1 cellular context compared by ENCODE assay signal in the genomic region with DNA sequence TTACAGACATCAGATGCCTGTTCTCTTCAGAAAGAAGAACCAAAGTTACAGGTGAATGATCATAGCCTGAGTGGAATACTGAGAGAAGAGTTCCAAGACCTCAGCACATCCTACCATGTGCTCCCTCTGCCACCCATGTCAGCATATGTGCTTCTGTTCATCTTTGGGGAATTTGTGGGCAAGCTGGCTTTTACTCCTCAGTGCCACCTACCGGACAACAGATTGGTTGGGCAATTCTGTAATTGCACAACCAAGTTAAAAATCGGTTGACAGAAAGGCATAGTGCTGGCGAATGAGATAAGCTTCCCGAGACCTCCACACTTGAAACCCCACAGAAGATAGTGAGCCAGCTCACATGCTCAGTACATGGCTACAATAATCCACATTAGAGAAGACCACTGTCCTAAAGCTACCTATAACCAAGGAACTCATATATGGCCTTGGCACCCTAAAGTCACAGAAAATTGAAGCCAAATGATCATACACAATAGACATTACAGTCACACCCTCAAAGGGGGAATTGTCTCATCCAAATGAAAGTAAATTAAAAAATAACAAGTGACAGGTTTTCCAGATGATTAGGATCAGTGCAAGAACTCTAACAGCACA.
TF ChIP-seq lines count a peak whose summit lies in the region.

No MANE protein-coding gene starts in this region.

TF ChIP-seq in IMR-90, 13 proteins besides CTCF, POLR2A, EP300 and RAD21:
- TF ChIP-seq RFX5 (IDR thresholded peaks at IDR 0.05; ENCODE audit: low read depth, low read length), result no peak
- TF ChIP-seq MAZ (IDR thresholded peaks at IDR 0.05; ENCODE audit: borderline replicate concordance, low read depth, low read length), result no peak
- no peak for TF ChIP-seq USF2 (IDR thresholded peaks at IDR 0.05; ENCODE audit: low read depth, low read length)
- no peak for TF ChIP-seq CHD1 (IDR thresholded peaks at IDR 0.05; ENCODE audit: low read depth, low read length)
- TF ChIP-seq MAFK (IDR thresholded peaks at IDR 0.05; ENCODE audit: low read depth, low read length), result no peak
- no peak for TF ChIP-seq CEBPB (IDR thresholded peaks at IDR 0.05; ENCODE audit: low read depth, low read length)
- no peak for TF ChIP-seq MXI1 (IDR thresholded peaks at IDR 0.05; ENCODE audit: borderline replicate concordance, low read depth, low read length)
- no peak for TF ChIP-seq NFE2L2 (IDR thresholded peaks at IDR 0.05; ENCODE audit: low read depth, low read length)
- TF ChIP-seq FOS (IDR thresholded peaks at IDR 0.05; ENCODE audit: low read depth, low read length), result no peak
- no peak for TF ChIP-seq SMC3 (IDR thresholded peaks at IDR 0.05; ENCODE audit: low read depth, low read length)
- TF ChIP-seq ELK1 (IDR thresholded peaks at IDR 0.05; ENCODE audit: borderline replicate concordance, low read depth, low read length), result no peak
- TF ChIP-seq RCOR1 (IDR thresholded peaks at IDR 0.05; ENCODE audit: insufficient replicate concordance, low read length), result no peak
- no peak for TF ChIP-seq BHLHE40 (IDR thresholded peaks at IDR 0.05; ENCODE audit: low read depth, low read length)
